ENCODE assay signal across 8 cellular contexts in genomic region chrX:56813318-56813837, GRCh38.
DNase-seq lines count a peak whose midpoint lies in the region; ATAC-seq, FAIRE-seq and TF ChIP-seq lines count a peak whose summit lies in the region.

No MANE protein-coding gene starts in this region.

- ATAC-seq in GM18861 (IDR thresholded peaks at IDR 0.05; ENCODE audit: unreplicated experiment), result peak; percentile 35
- peak; percentile 40 for ATAC-seq in HG03108 (IDR thresholded peaks at IDR 0.05; ENCODE audit: unreplicated experiment)
- peak; percentile 43 to 63 (median 60) for ATAC-seq in pancreas
- no peak for ATAC-seq in HG03571 (IDR thresholded peaks at IDR 0.05; ENCODE audit: unreplicated experiment)

- H3K4me1 ChIP-seq in pancreas (no peaks in the 10 kb centered on the region), sigmoid colon (no peaks in the 10 kb centered on the region)

- WGBS in pancreas, 2 donors, result 45 to 48% methylated on average over 7 of the region's 7 CpGs
- WGBS in sigmoid colon, 2 donors, result 53 to 69% methylated on average over 7 of the region's 7 CpGs

- H3K4me3 ChIP-seq in choroid plexus epithelial cell (ENCODE audit: low read depth, low read length) (no peak overlapping the region), pancreas (no peak overlapping the region), sigmoid colon (no peak overlapping the region)

- H3K36me3 ChIP-seq in pancreas (no peaks in the 10 kb centered on the region), sigmoid colon (no peaks in the 10 kb centered on the region)

- TF ChIP-seq CTCF in choroid plexus epithelial cell (conservative IDR thresholded peaks at IDR 0.05; ENCODE audit: low read depth, low read length) (no peak), pancreas (IDR thresholded peaks at IDR 0.05) (no peak), sigmoid colon (IDR thresholded peaks at IDR 0.05) (no peak)

- FAIRE-seq in pancreas (lab: Jason Lieb, UNC), result no peak

- DNase-seq in T-helper 9 cell (peak; percentile 36), choroid plexus epithelial cell (ENCODE audit: low read depth) (peak; percentile 74), pancreas (peak in 4 of 6 donors; percentile 5 to 39 (median 11)), sigmoid colon (no peak), NCI-H1092 treated with DMSO at 0.1 percent for 48 hours (lab: John Stamatoyannopoulos, UW) (no peak)

- peaks cover 0 to 3% (median 0%) of the 10 kb centered on the region in 4 donors for H3K9me3 ChIP-seq in pancreas
- no peaks in the 10 kb centered on the region for H3K9me3 ChIP-seq in sigmoid colon

- intact Hi-C loops in pancreas (cut with DNase I), result no loop called here
- intact Hi-C loops in sigmoid colon (cut with DNase I), result no loop called here

- no peak for TF ChIP-seq POLR2A in sigmoid colon (IDR thresholded peaks at IDR 0.05)

- TF ChIP-seq EP300 in sigmoid colon (IDR thresholded peaks at IDR 0.05), result no peak

- H3K27ac ChIP-seq in pancreas, result no peak overlapping the region
- peak overlapping the region in 1 of 4 donors; percentile 11 for H3K27ac ChIP-seq in sigmoid colon

- H3K27me3 ChIP-seq in pancreas (peaks cover 0 to 8% (median 2%) of the 10 kb centered on the region in 4 donors), sigmoid colon (no peaks in the 10 kb centered on the region)

Comparison
In these comparisons a context has a peak if more than half of its experiments do, and no peak if none do; other contexts are left out.
1. DNase-seq: peak in T-helper 9 cell (single experiment), choroid plexus epithelial cell (single experiment) and pancreas (4 of 6); none in sigmoid colon (single experiment) and NCI-H1092 treated with DMSO at 0.1 percent for 48 hours (single experiment).